In the genomic region with DNA sequence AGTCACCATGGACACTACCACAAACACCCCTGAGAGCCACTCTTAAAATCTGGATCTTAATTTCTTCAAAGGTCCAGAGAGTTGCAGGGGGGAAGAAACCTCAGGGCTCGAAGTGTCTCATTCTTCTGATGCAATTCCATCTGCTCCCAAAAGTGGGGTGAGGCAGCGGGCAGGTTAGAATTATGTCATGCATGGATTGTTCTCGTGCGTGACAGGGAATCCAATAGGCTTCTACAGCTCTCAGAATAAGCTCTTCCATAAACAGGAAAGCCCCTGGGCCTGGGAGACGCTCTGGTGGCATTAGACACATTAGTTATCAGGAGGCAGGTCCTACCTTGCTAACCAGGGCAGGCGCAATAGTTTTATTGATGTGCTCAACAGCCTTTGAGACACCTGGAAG, we compare ENCODE assay signal across 11 cellular contexts. TPM values are rescaled to one million over a fixed set of nuclear protein-coding genes. Genes with fewer than 3 reads are reported as not detected.
DNase-seq lines count a peak whose midpoint lies in the region; TF ChIP-seq lines count a peak whose summit lies in the region.
"Had no signal": no experiment of that assay in that cellular context is flagged by ENCODE, and none has a peak within 500 bp of the region (broad histone marks: within the 10 kb centered on the region; RNA-seq: fewer than 3 reads in every experiment).

No MANE protein-coding gene starts in this region.

- no peak overlapping the region for H4K8ac ChIP-seq in mesenchymal stem cell (ENCODE audit: low read length)

- H2AFZ ChIP-seq in mesenchymal stem cell (ENCODE audit: low read depth, low read length): no peak overlapping the region

- H3K23ac ChIP-seq in mesenchymal stem cell (ENCODE audit: low read length in 2 of 2): no peak overlapping the region

- CTCF ChIA-PET in CD4-positive, alpha-beta memory T cell (lab: Charles Lee; ENCODE audit: partially characterized antibody): no interaction called here
- CTCF ChIA-PET in HEK293 (lab: Yijun Ruan, JAX): interaction anchor here (1.5 kb wide), 2 partner anchors 11 to 135 kb away, joined by 4 read pairs; no protein-coding TSS in a partner anchor

- H3K18ac ChIP-seq in mesenchymal stem cell (ENCODE audit: low read depth in 1 of 2, low read length in 2 of 2): no peak overlapping the region

- H3K4me1 Mint-ChIP-seq in CD4-positive, alpha-beta memory T cell: peaks cover 28 to 54% (median 42%) of the 10 kb centered on the region in 4 donors
- peaks cover 70% of the 10 kb centered on the region for H3K4me1 Mint-ChIP-seq in activated naive CD8-positive, alpha-beta T cell (ENCODE audit: low read depth)

- H3K79me1 ChIP-seq in mesenchymal stem cell (replicated peaks; ENCODE audit: low read length, poor library complexity, severe bottlenecking): peaks cover 4% of the 10 kb centered on the region

- no peak overlapping the region for H2BK12ac ChIP-seq in mesenchymal stem cell (ENCODE audit: low read length in 2 of 2)

- H3K4ac ChIP-seq in mesenchymal stem cell (ENCODE audit: low read depth in 1 of 2, low read length in 2 of 2): no peak overlapping the region

- intact Hi-C loops in CD4-positive, alpha-beta memory T cell (cut with micrococcal nuclease): no loop called here
- intact Hi-C loops in spleen (cut with DNase I; ENCODE audit: low total_unique reads): no loop called here

- no peak for TF ChIP-seq POLR2A in spleen (IDR thresholded peaks at IDR 0.05)

- no peaks in the 10 kb centered on the region for H3K27me3 Mint-ChIP-seq in CD4-positive, alpha-beta memory T cell
- H3K27me3 Mint-ChIP-seq in activated naive CD8-positive, alpha-beta T cell: no peaks in the 10 kb centered on the region
- H3K27me3 Mint-ChIP-seq: central memory CD8-positive, alpha-beta T cell had no signal

- WGBS in mesenchymal stem cell: 93% methylated on average over 6 of the region's 6 CpGs
- WGBS in spleen, 5 donors: 70 to 81% (median 75%) methylated on average over 6 of the region's 6 CpGs

- H2BK120ac ChIP-seq in mesenchymal stem cell (ENCODE audit: low read depth, low read length): no peak overlapping the region

- no peak overlapping the region for H2AK5ac ChIP-seq in mesenchymal stem cell (ENCODE audit: low read length, severe bottlenecking)

- H3K4me2 ChIP-seq in mesenchymal stem cell (ENCODE audit: low read length, poor library complexity, severe bottlenecking): no peak overlapping the region

- no peak overlapping the region for H3K27ac ChIP-seq in CD4-positive, alpha-beta memory T cell (ENCODE audit: low read depth, low read length)
- H3K27ac ChIP-seq in HEK293 (ENCODE audit: extremely low read depth, low read depth, low read length) (no peak overlapping the region), mesenchymal stem cell (ENCODE audit: low read length, poor library complexity, severe bottlenecking) (peak overlapping the region; percentile 86), spleen (peak overlapping the region in 2 of 8 donors; percentile 99 to 100)

- H3K9me3 Mint-ChIP-seq in CD4-positive, alpha-beta memory T cell: no peaks in the 10 kb centered on the region
- no peaks in the 10 kb centered on the region for H3K9me3 Mint-ChIP-seq in activated naive CD8-positive, alpha-beta T cell (ENCODE audit: low read depth)
- H3K9me3 Mint-ChIP-seq: central memory CD8-positive, alpha-beta T cell had no signal

- H3K14ac ChIP-seq in mesenchymal stem cell (ENCODE audit: low read length in 2 of 2): no peak overlapping the region

- H3K27me3 ChIP-seq in CD4-positive, alpha-beta memory T cell (ENCODE audit: insufficient read depth, low read length): no peaks in the 10 kb centered on the region
- H3K27me3 ChIP-seq in mesenchymal stem cell (ENCODE audit: control insufficient read depth in 1 of 2, insufficient read depth in 1 of 2, low read length in 2 of 2) (no peaks in the 10 kb centered on the region), spleen (replicated peaks in 1 of 7) (no peaks in the 10 kb centered on the region)
- H3K27me3 ChIP-seq: left lung had no signal

- H2BK15ac ChIP-seq in mesenchymal stem cell (ENCODE audit: low read depth, poor library complexity, severe bottlenecking): no peak overlapping the region

- H3K9me3 ChIP-seq in CD4-positive, alpha-beta memory T cell (ENCODE audit: control insufficient read depth in 1 of 2, low read length in 2 of 2): no peaks in the 10 kb centered on the region
- H3K9me3 ChIP-seq in HEK293 (ENCODE audit: control insufficient read depth, insufficient read depth, low read depth, low read length): no peaks in the 10 kb centered on the region
- H3K9me3 ChIP-seq in mesenchymal stem cell (ENCODE audit: control insufficient read depth, low read length): no peaks in the 10 kb centered on the region
- no peaks in the 10 kb centered on the region for H3K9me3 ChIP-seq in spleen
- H3K9me3 ChIP-seq: left lung had no signal

- H3K36me3 Mint-ChIP-seq in CD4-positive, alpha-beta memory T cell: peaks cover 71 to 90% of the 10 kb centered on the region in 2 donors
- H3K36me3 Mint-ChIP-seq in activated naive CD8-positive, alpha-beta T cell: peaks cover 25% of the 10 kb centered on the region

- DNase-seq in CD4-positive, alpha-beta memory T cell: no peak
- DNase-seq in mesenchymal stem cell (no peak), GOT3 (lab: John Stamatoyannopoulos, UW) (no peak), spleen (no peak), DMS53 treated with DMSO at 0.1 percent for 48 hours (lab: John Stamatoyannopoulos, UW; ENCODE audit: unreplicated experiment) (no peak)
- DNase-seq: activated CD4-positive, CD25-positive, alpha-beta regulatory T cell treated with anti-CD3 and anti-CD28 coated beads, Interleukin-2, amount 50 U/mL, for 72 hours; activated gamma-delta T cell treated with Interleukin-2 at 50 U/mL for 16 hours; left lung had no signal

- no peak overlapping the region for H3K4me3 ChIP-seq in CD4-positive, alpha-beta memory T cell (ENCODE audit: low read length in 2 of 2)
- H3K4me3 ChIP-seq in HEK293 (ENCODE audit: low read depth, low read length) (no peak overlapping the region), mesenchymal stem cell (ENCODE audit: insufficient read depth in 1 of 2, low read depth in 1 of 2, low read length in 2 of 2) (no peak overlapping the region), spleen (no peak overlapping the region)
- H3K4me3 ChIP-seq: left lung had no signal

- H2BK5ac ChIP-seq in mesenchymal stem cell (ENCODE audit: low read depth, low read length, poor library complexity, severe bottlenecking): no peak overlapping the region

- H3K9ac ChIP-seq in mesenchymal stem cell (ENCODE audit: low read length): peak overlapping the region; percentile 53

- H3K27ac Mint-ChIP-seq in CD4-positive, alpha-beta memory T cell: peak overlapping the region in 4 of 7 donors; percentile 43 to 85 (median 60)
- H3K27ac Mint-ChIP-seq in activated naive CD8-positive, alpha-beta T cell: peak overlapping the region; percentile 87

- POLR2A ChIA-PET in CD4-positive, alpha-beta memory T cell (lab: Charles Lee; ENCODE audit: partially characterized antibody): interaction anchor here (5.9 kb wide), 1 partner anchor 8 kb away, joined by 27 read pairs; the partner anchor contains the start of gene ENO1
- POLR2A ChIA-PET in HEK293 (lab: Yijun Ruan, JAX): no interaction called here

- peaks cover 80% of the 10 kb centered on the region for H3K36me3 ChIP-seq in CD4-positive, alpha-beta memory T cell (ENCODE audit: insufficient read depth, low read length)
- H3K36me3 ChIP-seq in HEK293 (ENCODE audit: control insufficient read depth in 2 of 2, insufficient read depth in 1 of 2, low read length in 2 of 2): peaks cover 69 to 100% of the 10 kb centered on the region in 2 experiments
- H3K36me3 ChIP-seq in mesenchymal stem cell (ENCODE audit: control insufficient read depth in 1 of 2, insufficient read depth in 2 of 2, low read depth in 1 of 2, low read length in 2 of 2): peaks cover 74 to 95% of the 10 kb centered on the region in 2 experiments
- peaks cover 4 to 100% (median 98%) of the 10 kb centered on the region in 6 donors for H3K36me3 ChIP-seq in spleen

- TF ChIP-seq CTCF in HEK293 (tag by site-specific recombination; IDR thresholded peaks at IDR 0.05): no peak
- TF ChIP-seq CTCF in spleen (IDR thresholded peaks at IDR 0.05 in 8 of 11, conservative IDR thresholded peaks at IDR 0.05 in 3 of 11): no peak

- H3K4me1 ChIP-seq in CD4-positive, alpha-beta memory T cell (ENCODE audit: insufficient read depth, low read length): peaks cover 34% of the 10 kb centered on the region
- H3K4me1 ChIP-seq in HEK293 (ENCODE audit: control insufficient read depth, insufficient read depth, low read length) (peaks cover 3% of the 10 kb centered on the region), mesenchymal stem cell (ENCODE audit: control insufficient read depth, insufficient read depth, low read depth, low read length) (peaks cover 49% of the 10 kb centered on the region), spleen (peaks cover 20 to 82% (median 44%) of the 10 kb centered on the region in 6 donors)

- peak overlapping the region in 1 of 8 donors; percentile 20 for H3K4me3 Mint-ChIP-seq in CD4-positive, alpha-beta memory T cell
- H3K4me3 Mint-ChIP-seq in activated naive CD8-positive, alpha-beta T cell: peak overlapping the region; percentile 24
- H3K4me3 Mint-ChIP-seq: central memory CD8-positive, alpha-beta T cell had no signal

- no peak overlapping the region for H4K91ac ChIP-seq in mesenchymal stem cell (ENCODE audit: low read length)

TF ChIP-seq in HEK293, 187 proteins besides CTCF, POLR2A, EP300 and RAD21 (continues in another document):
- no peak for TF ChIP-seq ZFP3 (tag by site-specific recombination; IDR thresholded peaks at IDR 0.05; ENCODE audit: low read depth)
- 0 out of 2 replicates have a peak, but pooled peaks have one; percentile 37 for TF ChIP-seq ZNF157 (tag by site-specific recombination; IDR thresholded peaks at IDR 0.05)
- no peak for TF ChIP-seq ZNF548 (tag by site-specific recombination; IDR thresholded peaks at IDR 0.05)
- no peak for TF ChIP-seq ZNF2 (tag by site-specific recombination; IDR thresholded peaks at IDR 0.05)
- no peak for TF ChIP-seq ZBTB20 (tag by site-specific recombination; IDR thresholded peaks at IDR 0.05)

RNA-seq across cellular contexts. Expression of gene ENO1, which starts 8.4 kb away (rescaled TPM):
- total RNA-seq in CD4-positive, alpha-beta memory T cell: 100 to 1,000 TPM; 291 to 305 TPM
- 1,000 to 10,000 TPM; 1,071 to 1,157 TPM for polyA plus RNA-seq in CD4-positive, alpha-beta memory T cell
- polyA plus RNA-seq in mesenchymal stem cell (2013, experiment 1 of 2): 762 TPM
- polyA plus RNA-seq in mesenchymal stem cell (2013, experiment 2 of 2): 753 TPM
- 100 to 1,000 TPM; 289 to 751 (median 408) TPM for total RNA-seq in spleen
- polyA plus RNA-seq in spleen: 100 to 1,000 TPM; 249 to 376 (median 357) TPM

RNA-seq across cellular contexts. Expression of gene RERE, which starts 52.7 kb away (rescaled TPM):
- total RNA-seq in CD4-positive, alpha-beta memory T cell: 100 to 1,000 TPM; 104 to 117 TPM
- polyA plus RNA-seq in CD4-positive, alpha-beta memory T cell: 10 to 100 TPM in 1 of 2 donors, under 1 TPM in 1; 0.38 to 17.1 TPM
- polyA plus RNA-seq in mesenchymal stem cell (2013, experiment 1 of 2): 59.5 TPM
- 53.5 TPM for polyA plus RNA-seq in mesenchymal stem cell (2013, experiment 2 of 2)
- 100 to 1,000 TPM in 6 of 7 donors, 10 to 100 TPM in 1; 86.8 to 149 (median 130) TPM for total RNA-seq in spleen
- polyA plus RNA-seq in spleen: 10 to 100 TPM; 10.3 to 28.4 (median 16.2) TPM
